Comparison of ENCODE assay signal across 22 cellular contexts in the genomic region with DNA sequence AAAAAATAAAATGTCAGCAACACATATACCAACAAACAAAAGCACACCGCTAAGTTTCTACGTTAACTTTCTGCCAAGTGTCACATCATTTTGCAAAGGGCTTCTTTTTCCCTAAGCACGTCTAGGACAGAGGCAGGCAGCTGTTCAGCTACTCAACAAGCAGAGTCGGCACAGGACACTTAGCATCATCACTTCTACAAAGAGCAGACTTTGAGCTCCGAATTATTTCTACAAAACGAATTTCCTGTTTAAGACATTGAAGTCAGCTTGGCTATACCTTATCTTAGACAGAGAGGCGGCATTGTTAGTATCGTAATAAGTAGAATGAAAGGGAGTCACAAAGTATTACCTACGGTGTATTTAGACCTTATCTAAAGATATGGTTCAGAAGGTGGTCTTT.
"Had no signal": no experiment of that assay in that cellular context is flagged by ENCODE, and none has a peak within 500 bp of the region (broad histone marks: within the 10 kb centered on the region; RNA-seq: fewer than 3 reads in every experiment).

No MANE protein-coding gene starts in this region.

- H3K4me3 ChIP-seq: coronary artery, hepatocyte, left lung, SK-N-MC, skin epidermis, suprapubic skin, tibial nerve, uterus had no signal

- ATAC-seq: activated CD8-positive, alpha-beta T cell treated with anti-CD3 and anti-CD28 coated beads, Interleukin-2, amount 10 ng/mL, durations not matched to agents 7 days and 5 days; left lung; stimulated activated naive CD8-positive, alpha-beta T cell treated with anti-CD3 and anti-CD28 coated beads, Interleukin-15, amount 100 ng/mL, for 72 hours; T-helper 17 cell had no signal

- H3K9me3 ChIP-seq: left lung, suprapubic skin, tibial nerve, uterus had no signal

- H3K27me3 Mint-ChIP-seq: activated naive CD4-positive, alpha-beta T cell treated with anti-CD3 and anti-CD28 coated beads, Interleukin-2, amount 50 U/mL, for 24 hours; central memory CD8-positive, alpha-beta T cell; naive B cell; progenitor cell of endocrine pancreas; stimulated activated naive CD8-positive, alpha-beta T cell treated with anti-CD3 and anti-CD28 coated beads, Interleukin-15, amount 100 ng/mL, for 72 hours; T-helper 17 cell had no signal

- H3K4me1 ChIP-seq: left lung, suprapubic skin had no signal

- H3K4me3 Mint-ChIP-seq: activated CD8-positive, alpha-beta T cell treated with anti-CD3 and anti-CD28 coated beads, Interleukin-2, amount 10 ng/mL, durations not matched to agents 7 days and 5 days; activated naive CD4-positive, alpha-beta T cell treated with anti-CD3 and anti-CD28 coated beads, Interleukin-2, amount 50 U/mL, for 24 hours; activated T-helper 1 cell treated with anti-CD3 and anti-CD28 coated beads, Interleukin-12 subunit alpha, Interleukin-12 subunit beta, Interleukin-2, Interleukin-4 antibody, amounts not matched to agents 30 ng/mL and 10 ng/mL and 1 ng/mL, durations not matched to agents 14 hours and 24 hours and 36 hours; central memory CD8-positive, alpha-beta T cell; immature natural killer cell; naive B cell; stimulated activated naive CD8-positive, alpha-beta T cell treated with anti-CD3 and anti-CD28 coated beads, Interleukin-15, amount 100 ng/mL, for 72 hours; T-helper 17 cell had no signal

- DNase-seq: activated CD4-positive, alpha-beta T cell treated with anti-CD3 and anti-CD28 coated beads for 48 hours; activated CD8-positive, alpha-beta T cell treated with anti-CD3 and anti-CD28 coated beads, Interleukin-2, amount 10 ng/mL, durations not matched to agents 7 days and 5 days; activated gamma-delta T cell treated with Interleukin-2 at 50 U/mL for 16 hours; foreskin fibroblast; immature natural killer cell; left lung; naive B cell; stimulated activated CD4-positive, alpha-beta T cell treated with anti-CD3 and anti-CD28 coated beads, Interleukin-1b, Interleukin-23, amount 100 ng/mL, for 48 hours; stimulated activated naive CD8-positive, alpha-beta T cell treated with anti-CD3 and anti-CD28 coated beads, Interleukin-15, amount 100 ng/mL, for 72 hours; SW 1271; T-helper 17 cell; uterus had no signal

- H2AFZ ChIP-seq: hepatocyte had no signal

- H3K27ac Mint-ChIP-seq: activated CD8-positive, alpha-beta T cell treated with anti-CD3 and anti-CD28 coated beads, Interleukin-2, amount 10 ng/mL, durations not matched to agents 7 days and 5 days; activated naive CD4-positive, alpha-beta T cell treated with anti-CD3 and anti-CD28 coated beads, Interleukin-2, amount 50 U/mL, for 24 hours; activated T-helper 1 cell treated with anti-CD3 and anti-CD28 coated beads, Interleukin-12 subunit alpha, Interleukin-12 subunit beta, Interleukin-2, Interleukin-4 antibody, amounts not matched to agents 30 ng/mL and 10 ng/mL and 1 ng/mL, durations not matched to agents 14 hours and 24 hours and 36 hours; immature natural killer cell; naive B cell; progenitor cell of endocrine pancreas; stimulated activated naive CD8-positive, alpha-beta T cell treated with anti-CD3 and anti-CD28 coated beads, Interleukin-15, amount 100 ng/mL, for 72 hours; T-helper 17 cell had no signal

- H3K27ac ChIP-seq: coronary artery, hepatocyte, left lung, SK-N-MC, skin epidermis, suprapubic skin, tibial nerve, uterus had no signal

- H3K9me3 Mint-ChIP-seq: activated naive CD4-positive, alpha-beta T cell treated with anti-CD3 and anti-CD28 coated beads, Interleukin-2, amount 50 U/mL, for 24 hours; activated T-helper 1 cell treated with anti-CD3 and anti-CD28 coated beads, Interleukin-12 subunit alpha, Interleukin-12 subunit beta, Interleukin-2, Interleukin-4 antibody, amounts not matched to agents 30 ng/mL and 10 ng/mL and 1 ng/mL, durations not matched to agents 14 hours and 24 hours and 36 hours; central memory CD8-positive, alpha-beta T cell; immature natural killer cell; naive B cell; stimulated activated naive CD8-positive, alpha-beta T cell treated with anti-CD3 and anti-CD28 coated beads, Interleukin-15, amount 100 ng/mL, for 72 hours had no signal

- H3K4me2 ChIP-seq: hepatocyte had no signal

- H3K36me3 Mint-ChIP-seq: naive B cell had no signal

- H3K4me1 Mint-ChIP-seq: activated naive CD4-positive, alpha-beta T cell treated with anti-CD3 and anti-CD28 coated beads, Interleukin-2, amount 50 U/mL, for 24 hours; naive B cell; T-helper 17 cell had no signal

- H3K36me3 ChIP-seq: uterus had no signal

- H3K27me3 ChIP-seq: hepatocyte, left lung, suprapubic skin, tibial nerve, uterus had no signal

- H3K79me2 ChIP-seq: hepatocyte had no signal
